12 cellular contexts compared by ENCODE assay signal in the genomic region with DNA sequence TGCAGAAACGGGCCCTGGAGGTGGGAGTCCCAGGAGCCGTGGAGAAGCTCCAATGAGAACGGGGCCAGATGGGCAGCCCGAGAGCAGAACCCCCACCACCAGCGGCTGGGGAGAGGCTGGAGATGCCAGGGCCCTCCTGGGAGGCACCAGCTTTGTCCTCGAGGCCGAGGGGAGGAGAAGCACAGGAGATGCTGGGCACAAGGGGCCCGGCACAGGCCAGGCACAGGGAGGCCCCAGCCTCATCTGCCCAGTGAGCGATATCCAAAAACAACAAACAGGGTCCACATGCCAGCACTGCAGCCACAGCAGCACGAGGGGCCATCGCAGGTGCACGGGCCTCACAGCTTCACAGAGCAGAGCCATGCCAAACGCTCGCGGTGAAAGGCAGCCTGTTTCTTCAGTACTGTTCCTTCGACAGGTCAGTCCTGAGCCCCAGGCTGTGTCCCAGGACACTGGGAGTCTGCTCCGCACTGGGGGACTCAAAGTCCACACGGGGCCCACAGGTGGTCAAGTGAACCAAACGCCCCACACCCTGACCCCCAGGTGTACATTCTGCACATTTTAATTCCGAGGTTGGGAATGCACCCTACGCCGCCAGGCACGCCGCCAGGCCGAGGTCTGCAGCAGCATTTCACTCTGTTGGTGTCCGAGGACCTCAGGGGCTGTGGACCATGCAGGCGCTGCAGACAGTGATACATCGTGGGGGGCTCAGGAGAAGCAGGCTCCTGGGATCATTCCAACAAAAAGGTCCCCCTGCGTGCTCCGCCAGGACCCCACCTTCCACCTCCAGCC. TPM values are rescaled to one million over a fixed set of nuclear protein-coding genes. Genes with fewer than 3 reads are reported as not detected.
DNase-seq lines count a peak whose midpoint lies in the region; ATAC-seq and TF ChIP-seq lines count a peak whose summit lies in the region.
"Had no signal": no experiment of that assay in that cellular context is flagged by ENCODE, and none has a peak within 500 bp of the region (broad histone marks: within the 10 kb centered on the region; RNA-seq: fewer than 3 reads in every experiment).

No MANE protein-coding gene starts in this region.

- peak overlapping the region; percentile 70 for H3K27ac ChIP-seq in H9 (ENCODE audit: insufficient read length, low read depth, low read length)

- WGBS in H9 (ENCODE audit: extremely low coverage, insufficient read length, low lambda C conversion rate), result no CpG with 5 or more reads among the region's 30 CpGs

- H3T11ph ChIP-seq in H9 (ENCODE audit: low read length), result no peak overlapping the region

- peak overlapping the region; percentile 65 for H2BK12ac ChIP-seq in H9 (ENCODE audit: insufficient read length, low read depth, low read length)

- no peak for TF ChIP-seq CTCF in H9 (conservative IDR thresholded peaks at IDR 0.05)

- no peak overlapping the region for H2BK5ac ChIP-seq in H9 (ENCODE audit: insufficient read length, low read length)

- H2BK15ac ChIP-seq in H9 (ENCODE audit: low read depth, low read length), result no peak overlapping the region; the same call in 1 of the 2 replicates

- no peaks in the 10 kb centered on the region for H3K23me2 ChIP-seq in H9 (ENCODE audit: insufficient read length, low read depth, low read length, poor library complexity, severe bottlenecking)

- H3K23ac ChIP-seq in H9 (ENCODE audit: insufficient read length, low read depth, low read length), result no peak overlapping the region

- no peak overlapping the region for H2BK120ac ChIP-seq in H9 (ENCODE audit: low read depth, low read length, poor library complexity, severe bottlenecking)

- H3K9me3 ChIP-seq in H9 (ENCODE audit: control insufficient read depth, low read depth, low read length), result no peaks in the 10 kb centered on the region

- no peak overlapping the region for H4K8ac ChIP-seq in H9 (replicated peaks; ENCODE audit: insufficient read length, low read depth, low read length)

- peaks cover 7% of the 10 kb centered on the region for H3K79me1 ChIP-seq in H9 (ENCODE audit: insufficient read depth, low read depth, low read length, poor library complexity, severe bottlenecking)

- peaks cover 58% of the 10 kb centered on the region; the same call in 1 of the 2 replicates for H3K79me2 ChIP-seq in H9 (ENCODE audit: insufficient read depth, low read length)

- ATAC-seq in activated naive CD8-positive, alpha-beta T cell treated with anti-CD3 and anti-CD28 coated beads, Interleukin-2, amount 50 U/mL, for 24 hours, result no peak
- no peak for ATAC-seq in left colon
- ATAC-seq in stimulated activated effector memory CD8-positive, alpha-beta T cell treated with anti-CD3 and anti-CD28 coated beads, Interleukin-12 subunit alpha, Interleukin-12 subunit beta, amount 100 ng/mL, for 72 hours, result no peak

- no peaks in the 10 kb centered on the region for H3K27me3 ChIP-seq in H9 (ENCODE audit: insufficient read depth, low read length)

- no peaks in the 10 kb centered on the region; a peak in 1 of 5 replicates for H3K9me3 Mint-ChIP-seq in H9
- H3K9me3 Mint-ChIP-seq in activated naive CD8-positive, alpha-beta T cell treated with anti-CD3 and anti-CD28 coated beads, Interleukin-2, amount 50 U/mL, for 24 hours, result no peaks in the 10 kb centered on the region
- H3K9me3 Mint-ChIP-seq in stimulated activated effector memory CD8-positive, alpha-beta T cell treated with anti-CD3 and anti-CD28 coated beads, Interleukin-12 subunit alpha, Interleukin-12 subunit beta, amount 100 ng/mL, for 72 hours, result no peaks in the 10 kb centered on the region
- H3K9me3 Mint-ChIP-seq: brain had no signal

- H3K18ac ChIP-seq in H9 (ENCODE audit: insufficient read length, low read depth, low read length), result peak overlapping the region; percentile 49

- H3K4me1 ChIP-seq in H9 (ENCODE audit: insufficient read depth, low read length), result peaks cover 20% of the 10 kb centered on the region

- H2BK20ac ChIP-seq in H9 (ENCODE audit: low read depth, low read length, poor library complexity, severe bottlenecking), result no peak overlapping the region

- H3K4me1 Mint-ChIP-seq in H9, result peaks cover 74 to 76% of the 10 kb centered on the region in 2 experiments
- peaks cover 25% of the 10 kb centered on the region for H3K4me1 Mint-ChIP-seq in activated naive CD8-positive, alpha-beta T cell treated with anti-CD3 and anti-CD28 coated beads, Interleukin-2, amount 50 U/mL, for 24 hours
- H3K4me1 Mint-ChIP-seq in stimulated activated effector memory CD8-positive, alpha-beta T cell treated with anti-CD3 and anti-CD28 coated beads, Interleukin-12 subunit alpha, Interleukin-12 subunit beta, amount 100 ng/mL, for 72 hours, result peaks cover 84% of the 10 kb centered on the region

- peak overlapping the region; percentile 76 for H3K14ac ChIP-seq in H9 (ENCODE audit: insufficient read depth, low read length)

- no peak overlapping the region for H3K56ac ChIP-seq in H9 (ENCODE audit: insufficient read length, low read depth, low read length)

- H3K27ac Mint-ChIP-seq in H9, result peak overlapping the region; percentile 98 to 99 (median 99)
- no peak overlapping the region for H3K27ac Mint-ChIP-seq in activated naive CD8-positive, alpha-beta T cell treated with anti-CD3 and anti-CD28 coated beads, Interleukin-2, amount 50 U/mL, for 24 hours
- H3K27ac Mint-ChIP-seq in stimulated activated effector memory CD8-positive, alpha-beta T cell treated with anti-CD3 and anti-CD28 coated beads, Interleukin-12 subunit alpha, Interleukin-12 subunit beta, amount 100 ng/mL, for 72 hours, result peak overlapping the region; percentile 92

- H4K91ac ChIP-seq in H9 (ENCODE audit: insufficient read length, low read depth, low read length), result peak overlapping the region; percentile 96

- H4K5ac ChIP-seq in H9 (ENCODE audit: insufficient read length, low read depth, low read length), result no peak overlapping the region

- no peaks in the 10 kb centered on the region for H3K27me3 Mint-ChIP-seq in H9 (ENCODE audit: low read depth)
- no peaks in the 10 kb centered on the region for H3K27me3 Mint-ChIP-seq in activated naive CD8-positive, alpha-beta T cell treated with anti-CD3 and anti-CD28 coated beads, Interleukin-2, amount 50 U/mL, for 24 hours
- H3K27me3 Mint-ChIP-seq: brain had no signal

- peak overlapping the region; percentile 2; the same call in 1 of the 2 replicates for H3K4ac ChIP-seq in H9 (ENCODE audit: low read depth, low read length)

- no peak overlapping the region for H3K9ac ChIP-seq in H9 (ENCODE audit: extremely low read depth, insufficient read length, low read length)

- H2AK5ac ChIP-seq in H9 (ENCODE audit: insufficient read length, low read length), result no peak overlapping the region

- no peak overlapping the region for H2AFZ ChIP-seq in H9 (ENCODE audit: low read length)

- H3K4me2 ChIP-seq in H9 (ENCODE audit: insufficient read depth, insufficient read length, low read length), result peak overlapping the region; percentile 11

- intact Hi-C loops in left colon (cut with DNase I, micrococcal nuclease), result no loop called here

- H4K20me1 ChIP-seq in H9 (ENCODE audit: control insufficient read depth, insufficient read depth, insufficient read length), result peaks cover 6% of the 10 kb centered on the region

- H3K36me3 Mint-ChIP-seq in H9 (ENCODE audit: insufficient read depth in 1 of 3, low read depth in 3 of 3), result peaks cover 30 to 67% (median 51%) of the 10 kb centered on the region in 3 experiments
- H3K36me3 Mint-ChIP-seq in activated naive CD8-positive, alpha-beta T cell treated with anti-CD3 and anti-CD28 coated beads, Interleukin-2, amount 50 U/mL, for 24 hours (ENCODE audit: low read depth), result peaks cover 11% of the 10 kb centered on the region
- H3K36me3 Mint-ChIP-seq in stimulated activated effector memory CD8-positive, alpha-beta T cell treated with anti-CD3 and anti-CD28 coated beads, Interleukin-12 subunit alpha, Interleukin-12 subunit beta, amount 100 ng/mL, for 72 hours, result peaks cover 64% of the 10 kb centered on the region

- peak overlapping the region; percentile 45 to 68 for H3K4me3 Mint-ChIP-seq in H9
- no peak overlapping the region for H3K4me3 Mint-ChIP-seq in activated naive CD8-positive, alpha-beta T cell treated with anti-CD3 and anti-CD28 coated beads, Interleukin-2, amount 50 U/mL, for 24 hours
- H3K4me3 Mint-ChIP-seq in stimulated activated effector memory CD8-positive, alpha-beta T cell treated with anti-CD3 and anti-CD28 coated beads, Interleukin-12 subunit alpha, Interleukin-12 subunit beta, amount 100 ng/mL, for 72 hours, result no peak overlapping the region

- DNase-seq in H9 (peak; percentile 40), left colon (peak; percentile 3 to 12), occipital lobe (lab: John Stamatoyannopoulos, UW) (no peak), NCI-H1105 (lab: John Stamatoyannopoulos, UW) (no peak), NCI-H526 (lab: John Stamatoyannopoulos, UW) (no peak)
- peak; percentile 1 for DNase-seq in activated naive CD8-positive, alpha-beta T cell treated with anti-CD3 and anti-CD28 coated beads, Interleukin-2, amount 50 U/mL, for 24 hours
- DNase-seq in stimulated activated effector memory CD8-positive, alpha-beta T cell treated with anti-CD3 and anti-CD28 coated beads, Interleukin-12 subunit alpha, Interleukin-12 subunit beta, amount 100 ng/mL, for 72 hours (ENCODE audit: low spot score in 2 of 2), result no peak
- no peak for DNase-seq in central memory CD4-positive, alpha-beta T cell
- DNase-seq: DMS153, KG1, NCI-H226 had no signal

RNA-seq across cellular contexts. Expression of gene LPCAT1, which starts 9.5 kb away (rescaled TPM):
- total RNA-seq in H9 (2021), result 222 and 231 TPM in 2 replicates
- 10 to 100 TPM; 13.8 to 16.7 TPM for total RNA-seq in left colon
- 129 TPM for total RNA-seq in occipital lobe

Comparison
In these comparisons a context has a peak if more than half of its experiments do, and no peak if none do; other contexts are left out.
1. DNase-seq: peak in H9 (single experiment), activated naive CD8-positive, alpha-beta T cell treated with anti-CD3 and anti-CD28 coated beads, Interleukin-2, amount 50 U/mL, for 24 hours (single experiment) and left colon (2 of 2); none in stimulated activated effector memory CD8-positive, alpha-beta T cell treated with anti-CD3 and anti-CD28 coated beads, Interleukin-12 subunit alpha, Interleukin-12 subunit beta, amount 100 ng/mL, for 72 hours (0 of 2), occipital lobe (single experiment), NCI-H1105 (single experiment), NCI-H526 (0 of 2) and central memory CD4-positive, alpha-beta T cell (single experiment).
2. H3K4me3 Mint-ChIP-seq: peak in H9 (2 of 2); none in activated naive CD8-positive, alpha-beta T cell treated with anti-CD3 and anti-CD28 coated beads, Interleukin-2, amount 50 U/mL, for 24 hours (single experiment) and stimulated activated effector memory CD8-positive, alpha-beta T cell treated with anti-CD3 and anti-CD28 coated beads, Interleukin-12 subunit alpha, Interleukin-12 subunit beta, amount 100 ng/mL, for 72 hours (single experiment).